Comparison of ENCODE assay signal across 29 cellular contexts in genomic region chr1:71087713-71088112, GRCh38. TPM values are rescaled to one million over a fixed set of nuclear protein-coding genes. Genes with fewer than 3 reads are reported as not detected.
"Had no signal": no experiment of that assay in that cellular context is flagged by ENCODE, and none has a peak within 500 bp of the region (broad histone marks: within the 10 kb centered on the region; RNA-seq: fewer than 3 reads in every experiment).

No MANE protein-coding gene starts in this region.

- ATAC-seq: activated CD4-positive, CD25-positive, alpha-beta regulatory T cell treated with anti-CD3 and anti-CD28 coated beads, Interleukin-2, amount 50 U/mL, for 24 hours; activated CD8-positive, alpha-beta T cell treated with anti-CD3 and anti-CD28 coated beads for 36 hours; activated T-cell treated with anti-CD3 and anti-CD28 coated beads, Interleukin-2, amount 50 U/mL, for 4 hours; activated T-helper 17 cell treated with anti-CD3 and anti-CD28 coated beads, Interleukin-2, amount 50 U/mL, for 72 hours; effector memory CD8-positive, alpha-beta T cell; gastrocnemius medialis; T-helper 17 cell had no signal

- H3K4me3 ChIP-seq: esophagus muscularis mucosa, gastrocnemius medialis had no signal

- H3K36me3 ChIP-seq: brain microvascular endothelial cell, esophagus muscularis mucosa, gastrocnemius medialis, WERI-Rb-1 had no signal

- H3K9me3 ChIP-seq: esophagus muscularis mucosa, gastrocnemius medialis had no signal

- H3K27me3 ChIP-seq: brain microvascular endothelial cell, esophagus muscularis mucosa, foreskin keratinocyte, gastrocnemius medialis had no signal

- H3K27ac ChIP-seq: brain microvascular endothelial cell, foreskin keratinocyte, gastrocnemius medialis, WERI-Rb-1 had no signal

- DNase-seq: activated B cell treated with CpG ODN at 0.5 μM for 24 hours; activated CD4-positive, alpha-beta T cell treated with anti-CD3 and anti-CD28 coated beads for 48 hours; activated CD4-positive, alpha-beta T cell treated with anti-CD3 and anti-CD28 coated beads, Interleukin-2, amount 50 U/mL, for 1 hour; activated CD4-positive, alpha-beta T cell treated with anti-CD3 and anti-CD28 coated beads, Interleukin-2, amount 50 U/mL, for 48 hours; activated CD8-positive, alpha-beta memory T cell treated with anti-CD3 and anti-CD28 coated beads for 24 hours; activated CD8-positive, alpha-beta T cell treated with anti-CD3 and anti-CD28 coated beads for 36 hours; activated effector memory CD4-positive, alpha-beta T cell treated with Interleukin-2 at 50 U/mL for 16 hours; activated gamma-delta T cell treated with Interleukin-2 at 50 U/mL for 16 hours; activated naive CD4-positive, alpha-beta T cell treated with anti-CD3 and anti-CD28 coated beads, Interleukin-2, amount 50 U/mL, for 16 hours; activated naive CD4-positive, alpha-beta T cell treated with Interleukin-2 at 50 U/mL for 16 hours; activated T-cell treated with anti-CD3 and anti-CD28 coated beads, Interleukin-2, amount 50 U/mL, for 4 hours; amniotic stem cell; anterior cingulate cortex; brain microvascular endothelial cell; cortex of kidney; dermis blood vessel endothelial cell; effector CD4-positive, alpha-beta T cell; effector memory CD8-positive, alpha-beta T cell; erythroblast; foreskin keratinocyte; gastrocnemius medialis; glutamatergic neuron; T-helper 1 cell; T-helper 17 cell; T1000; WERI-Rb-1 had no signal

- H3K4me1 ChIP-seq: gastrocnemius medialis had no signal

RNA-seq across cellular contexts. Expression of gene PTGER3, which starts 40.1 kb away (rescaled TPM):
- total RNA-seq: activated CD8-positive, alpha-beta T cell treated with anti-CD3 and anti-CD28 coated beads for 36 hours; activated T-helper 17 cell treated with anti-CD3 and anti-CD28 coated beads, Interleukin-2, amount 50 U/mL, for 72 hours; dermis blood vessel endothelial cell; foreskin keratinocyte had no signal
